ENCODE assay signal across 18 cellular contexts in the genomic region with DNA sequence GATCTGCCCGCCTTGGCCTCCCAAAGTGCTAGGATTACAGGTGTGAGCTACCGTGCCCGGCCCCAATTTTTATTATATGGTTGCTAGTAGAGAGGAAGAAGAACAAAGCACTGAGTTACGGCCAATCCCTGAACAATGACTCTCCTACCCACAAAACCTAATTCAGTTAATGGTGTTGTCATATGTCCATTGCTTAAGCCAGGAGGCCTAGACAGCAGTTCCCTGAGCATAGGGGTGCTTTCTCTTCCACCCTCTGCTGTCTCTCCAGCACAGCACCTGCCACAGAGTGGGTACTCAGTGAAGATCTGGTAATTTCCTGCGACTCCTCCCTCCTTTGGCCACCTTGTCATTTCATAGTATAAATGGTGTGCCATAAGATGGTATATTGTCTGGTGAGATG. TPM values are rescaled to one million over a fixed set of nuclear protein-coding genes. Genes with fewer than 3 reads are reported as not detected.
"Had no signal": no experiment of that assay in that cellular context is flagged by ENCODE, and none has a peak within 500 bp of the region (broad histone marks: within the 10 kb centered on the region; RNA-seq: fewer than 3 reads in every experiment).

No MANE protein-coding gene starts in this region.

- DNase-seq: activated CD4-positive, alpha-beta T cell treated with anti-CD3 and anti-CD28 coated beads, Interleukin-2, amount 10 ng/mL, durations not matched to agents 24 days and 14 days; activated CD8-positive, alpha-beta T cell treated with anti-CD3 and anti-CD28 coated beads for 36 hours; activated naive CD4-positive, alpha-beta T cell treated with Interleukin-2 at 50 U/mL for 16 hours; activated T-cell treated with anti-CD3 and anti-CD28 coated beads, Interleukin-2, amount 50 U/mL, for 1 hour; body of pancreas; foreskin fibroblast; mesendoderm; occipital lobe; stimulated activated CD4-positive, alpha-beta T cell treated with anti-CD3 and anti-CD28 coated beads, Interleukin-4, amount 100 ng/mL, for 1 hour; stomach; T1000 had no signal

- H3K9me3 Mint-ChIP-seq: activated CD4-positive, alpha-beta T cell treated with anti-CD3 and anti-CD28 coated beads, Interleukin-2, amount 10 ng/mL, durations not matched to agents 24 days and 14 days; activated CD8-positive, alpha-beta T cell treated with anti-CD3 and anti-CD28 coated beads for 36 hours; activated T-helper 17 cell treated with anti-CD3 and anti-CD28 coated beads, Interleukin-2, amount 50 U/mL, for 72 hours; natural killer cell treated with Interleukin-12 subunit alpha and Interleukin-12 subunit beta and Interleukin-15 and Interleukin-18, amount 100 ng/mL, for 72 hours; type B pancreatic cell had no signal

- H3K4me3 ChIP-seq: body of pancreas, dorsolateral prefrontal cortex, psoas muscle, stomach had no signal

- H3K27me3 ChIP-seq: body of pancreas, dorsolateral prefrontal cortex, stomach had no signal

- H3K27ac Mint-ChIP-seq: activated CD8-positive, alpha-beta T cell treated with anti-CD3 and anti-CD28 coated beads for 36 hours; type B pancreatic cell had no signal

- H3K4me1 ChIP-seq: body of pancreas, psoas muscle had no signal

- H3K9me3 ChIP-seq: body of pancreas, psoas muscle, stomach had no signal

- H3K4me1 Mint-ChIP-seq: activated T-helper 17 cell treated with anti-CD3 and anti-CD28 coated beads, Interleukin-2, amount 50 U/mL, for 72 hours had no signal

- H3K27me3 Mint-ChIP-seq: activated CD4-positive, alpha-beta T cell treated with anti-CD3 and anti-CD28 coated beads, Interleukin-2, amount 10 ng/mL, durations not matched to agents 24 days and 14 days; activated CD8-positive, alpha-beta T cell treated with anti-CD3 and anti-CD28 coated beads for 36 hours; activated T-helper 17 cell treated with anti-CD3 and anti-CD28 coated beads, Interleukin-2, amount 50 U/mL, for 72 hours; natural killer cell treated with Interleukin-12 subunit alpha and Interleukin-12 subunit beta and Interleukin-15 and Interleukin-18, amount 100 ng/mL, for 72 hours; type B pancreatic cell had no signal

- H3K27ac ChIP-seq: body of pancreas, epithelial cell of prostate, psoas muscle, stomach had no signal

- H3K4me3 Mint-ChIP-seq: activated CD4-positive, alpha-beta T cell treated with anti-CD3 and anti-CD28 coated beads, Interleukin-2, amount 10 ng/mL, durations not matched to agents 24 days and 14 days; activated CD8-positive, alpha-beta T cell treated with anti-CD3 and anti-CD28 coated beads for 36 hours; activated T-helper 17 cell treated with anti-CD3 and anti-CD28 coated beads, Interleukin-2, amount 50 U/mL, for 72 hours; natural killer cell treated with Interleukin-12 subunit alpha and Interleukin-12 subunit beta and Interleukin-15 and Interleukin-18, amount 100 ng/mL, for 72 hours; type B pancreatic cell had no signal

RNA-seq across cellular contexts. Expression of gene LTC4S, which starts 21.4 kb away (rescaled TPM):
- total RNA-seq: glomerular endothelial cell had no signal
